Comparison of ENCODE assay signal across 8 cellular contexts in the genomic region with DNA sequence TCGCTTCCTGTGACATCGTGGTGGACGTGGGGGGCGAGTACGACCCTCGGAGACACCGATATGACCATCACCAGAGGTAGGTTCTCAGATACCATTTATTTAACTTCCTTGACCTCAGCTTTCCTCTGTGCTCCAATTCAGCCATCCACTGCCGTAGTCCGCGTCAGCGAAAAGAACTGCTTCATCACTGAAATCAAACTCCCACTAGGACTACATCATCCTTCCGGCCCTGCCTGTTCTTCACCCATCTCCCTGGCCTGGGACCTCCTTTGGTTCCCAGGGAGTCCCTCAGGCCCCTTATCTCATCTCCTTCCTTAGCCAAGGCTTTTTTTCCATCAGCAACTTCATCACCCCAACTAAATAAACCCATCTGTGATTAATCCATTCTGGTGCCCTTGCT. TPM values are rescaled to one million over a fixed set of nuclear protein-coding genes. Genes with fewer than 3 reads are reported as not detected.
DNase-seq lines count a peak whose midpoint lies in the region; ATAC-seq, FAIRE-seq and TF ChIP-seq lines count a peak whose summit lies in the region.

No MANE protein-coding gene starts in this region.

- no peaks in the 10 kb centered on the region for H3K27me3 ChIP-seq in stomach smooth muscle (ENCODE audit: control insufficient read depth in 1 of 2, insufficient read depth in 2 of 2, low read length in 2 of 2)

- H3K4me1 ChIP-seq in kidney (ENCODE audit: control insufficient read depth in 1 of 2, insufficient read depth in 1 of 2, low read depth in 1 of 2, low read length in 2 of 2): peaks cover 0 to 24% of the 10 kb centered on the region in 2 donors
- H3K4me1 ChIP-seq in stomach smooth muscle (ENCODE audit: control insufficient read depth, insufficient read depth, low read length): peaks cover 55% of the 10 kb centered on the region

- no peaks in the 10 kb centered on the region for H3K9me3 Mint-ChIP-seq in activated naive CD8-positive, alpha-beta T cell treated with anti-CD3 and anti-CD28 coated beads, Interleukin-2, amount 10 ng/mL, durations not matched to agents 7 days and 5 days

- POLR2A ChIA-PET in activated naive CD8-positive, alpha-beta T cell treated with anti-CD3 and anti-CD28 coated beads, Interleukin-2, amount 10 ng/mL, durations not matched to agents 7 days and 5 days (lab: Charles Lee): interaction anchor here (0.7 to 5.3 kb wide), 13 partner anchors 8 to 294 kb away, joined by 3 to 31 read pairs (median 3); a partner anchor contains a TSS

- no peaks in the 10 kb centered on the region for H3K9me3 ChIP-seq in kidney (ENCODE audit: control insufficient read depth in 1 of 2, low read length in 2 of 2)
- H3K9me3 ChIP-seq in stomach smooth muscle (ENCODE audit: control insufficient read depth in 2 of 2, low read length in 2 of 2): no peaks in the 10 kb centered on the region

- no peak for FAIRE-seq in kidney (lab: Jason Lieb, UNC)

- DNase-seq in AG08396 (ENCODE audit: low spot score) (peak; percentile 46), HFF-Myc (ENCODE audit: extremely low read depth, low read depth) (no peak), kidney (no peak)
- DNase-seq in activated naive CD8-positive, alpha-beta T cell treated with anti-CD3 and anti-CD28 coated beads, Interleukin-2, amount 10 ng/mL, durations not matched to agents 7 days and 5 days: no peak

- H3K27ac ChIP-seq in kidney (ENCODE audit: low read depth in 2 of 2, low read length in 2 of 2) (peak overlapping the region in 1 of 2 donors; percentile 70), stomach smooth muscle (ENCODE audit: low read length) (peak overlapping the region; percentile 55)

- peaks cover 8 to 16% of the 10 kb centered on the region in 2 donors for H3K36me3 ChIP-seq in kidney (ENCODE audit: control insufficient read depth in 1 of 2, insufficient read depth in 2 of 2, low read length in 2 of 2)
- H3K36me3 ChIP-seq in stomach smooth muscle (ENCODE audit: control insufficient read depth in 2 of 2, insufficient read depth in 2 of 2, low read length in 2 of 2): peaks cover 21 to 23% of the 10 kb centered on the region in 2 donors

- peaks cover 17% of the 10 kb centered on the region for H3K36me3 Mint-ChIP-seq in activated naive CD8-positive, alpha-beta T cell treated with anti-CD3 and anti-CD28 coated beads, Interleukin-2, amount 10 ng/mL, durations not matched to agents 7 days and 5 days

- peaks cover 51% of the 10 kb centered on the region for H3K4me1 Mint-ChIP-seq in activated naive CD8-positive, alpha-beta T cell treated with anti-CD3 and anti-CD28 coated beads, Interleukin-2, amount 10 ng/mL, durations not matched to agents 7 days and 5 days

- TF ChIP-seq CTCF in HFF-Myc (IDR thresholded peaks at IDR 0.05; ENCODE audit: low read depth, low read length, missing control alignments) (no peak), kidney (IDR thresholded peaks at IDR 0.05; ENCODE audit: borderline replicate concordance, extremely low read depth, insufficient read depth) (no peak)

- peak overlapping the region; percentile 80 for H3K27ac Mint-ChIP-seq in activated naive CD8-positive, alpha-beta T cell treated with anti-CD3 and anti-CD28 coated beads, Interleukin-2, amount 10 ng/mL, durations not matched to agents 7 days and 5 days

- no peak for ATAC-seq in activated naive CD8-positive, alpha-beta T cell treated with anti-CD3 and anti-CD28 coated beads, Interleukin-2, amount 10 ng/mL, durations not matched to agents 7 days and 5 days (ENCODE audit: low read depth)
- no peak for ATAC-seq in HG03460 (IDR thresholded peaks at IDR 0.05; ENCODE audit: unreplicated experiment)
- ATAC-seq in GM18907 (IDR thresholded peaks at IDR 0.05; ENCODE audit: unreplicated experiment): no peak
- ATAC-seq in HG03039 (IDR thresholded peaks at IDR 0.05; ENCODE audit: unreplicated experiment): no peak

- H3K9ac ChIP-seq in kidney (ENCODE audit: low read length in 2 of 2): peak overlapping the region; percentile 35 to 94
- peak overlapping the region; percentile 70 to 91 for H3K9ac ChIP-seq in stomach smooth muscle (ENCODE audit: low read length in 2 of 2)

- H3K4me3 Mint-ChIP-seq in activated naive CD8-positive, alpha-beta T cell treated with anti-CD3 and anti-CD28 coated beads, Interleukin-2, amount 10 ng/mL, durations not matched to agents 7 days and 5 days: peak overlapping the region; percentile 89

- intact Hi-C loops in kidney (cut with DNase I): no loop called here

- no peaks in the 10 kb centered on the region for H3K27me3 Mint-ChIP-seq in activated naive CD8-positive, alpha-beta T cell treated with anti-CD3 and anti-CD28 coated beads, Interleukin-2, amount 10 ng/mL, durations not matched to agents 7 days and 5 days

- H3K4me3 ChIP-seq in HFF-Myc (replicated peaks; ENCODE audit: low read depth, low read length) (peak overlapping the region; percentile 66), kidney (ENCODE audit: low read length in 2 of 2) (peak overlapping the region; percentile 78 to 90), stomach smooth muscle (ENCODE audit: low read length in 2 of 2) (peak overlapping the region; percentile 94 to 95)

RNA-seq across cellular contexts. Expression of a gene that starts 0.7 kb away (rescaled TPM):
- 10 to 100 TPM; 44.8 to 51.2 TPM for total RNA-seq in activated naive CD8-positive, alpha-beta T cell treated with anti-CD3 and anti-CD28 coated beads, Interleukin-2, amount 10 ng/mL, durations not matched to agents 7 days and 5 days
- 49.0 TPM for total RNA-seq in kidney
- polyA plus RNA-seq in kidney (ENCODE audit: insufficient read depth, low read depth, low replicate concordance): 105 TPM

RNA-seq across cellular contexts. Expression of a gene that starts 4.8 kb away (rescaled TPM):
- 100 to 1,000 TPM; 388 to 425 TPM for total RNA-seq in activated naive CD8-positive, alpha-beta T cell treated with anti-CD3 and anti-CD28 coated beads, Interleukin-2, amount 10 ng/mL, durations not matched to agents 7 days and 5 days
- total RNA-seq in kidney: 439 TPM
- 1,405 TPM for polyA plus RNA-seq in kidney (ENCODE audit: insufficient read depth, low read depth, low replicate concordance)

RNA-seq across cellular contexts. Expression of a gene that starts 21.2 kb away (rescaled TPM):
- total RNA-seq in activated naive CD8-positive, alpha-beta T cell treated with anti-CD3 and anti-CD28 coated beads, Interleukin-2, amount 10 ng/mL, durations not matched to agents 7 days and 5 days: 10 to 100 TPM; 65.0 to 67.0 TPM
- 46.2 TPM for total RNA-seq in kidney
- polyA plus RNA-seq in kidney (ENCODE audit: insufficient read depth, low read depth, low replicate concordance): 43.4 TPM

RNA-seq across cellular contexts. Expression of a gene that starts 32.1 kb away (rescaled TPM):
- 10 to 100 TPM; 90.5 to 91.0 TPM for total RNA-seq in activated naive CD8-positive, alpha-beta T cell treated with anti-CD3 and anti-CD28 coated beads, Interleukin-2, amount 10 ng/mL, durations not matched to agents 7 days and 5 days
- 1.5 TPM for total RNA-seq in kidney
- polyA plus RNA-seq in kidney (ENCODE audit: insufficient read depth, low read depth, low replicate concordance): 2.9 TPM

RNA-seq across cellular contexts. Expression of a gene that starts 36.0 kb away (rescaled TPM):
- not detected for total RNA-seq in activated naive CD8-positive, alpha-beta T cell treated with anti-CD3 and anti-CD28 coated beads, Interleukin-2, amount 10 ng/mL, durations not matched to agents 7 days and 5 days
- total RNA-seq in kidney: not detected
- not detected for polyA plus RNA-seq in kidney (ENCODE audit: insufficient read depth, low read depth, low replicate concordance)
